In genomic region chr7:19321925-19322470, GRCh38 we compare ENCODE assay signal across 24 cellular contexts.
DNase-seq lines count a peak whose midpoint lies in the region; ATAC-seq and TF ChIP-seq lines count a peak whose summit lies in the region.
"Had no signal": no experiment of that assay in that cellular context is flagged by ENCODE, and none has a peak within 500 bp of the region (broad histone marks: within the 10 kb centered on the region; RNA-seq: fewer than 3 reads in every experiment).

No MANE protein-coding gene starts in this region.

- H3K27me3 Mint-ChIP-seq in osteocyte (ENCODE audit: unreplicated experiment), result no peaks in the 10 kb centered on the region
- H3K27me3 Mint-ChIP-seq: CD4-positive, alpha-beta memory T cell; IgD-negative memory B cell had no signal

- no peaks in the 10 kb centered on the region for H3K36me3 Mint-ChIP-seq in osteocyte (ENCODE audit: unreplicated experiment)
- H3K36me3 Mint-ChIP-seq: CD4-positive, alpha-beta memory T cell; IgD-negative memory B cell had no signal

- no peak overlapping the region for H3K4me3 Mint-ChIP-seq in osteocyte (ENCODE audit: unreplicated experiment)
- H3K4me3 Mint-ChIP-seq: CD4-positive, alpha-beta memory T cell; IgD-negative memory B cell had no signal

- intact Hi-C loops in posterior vena cava (cut with DNase I), result no loop called here

- H3K9me3 Mint-ChIP-seq in osteocyte (ENCODE audit: unreplicated experiment), result no peaks in the 10 kb centered on the region
- H3K9me3 Mint-ChIP-seq: IgD-negative memory B cell had no signal

- peaks cover 36% of the 10 kb centered on the region for H3K4me1 Mint-ChIP-seq in osteocyte (ENCODE audit: unreplicated experiment)
- H3K4me1 Mint-ChIP-seq: CD4-positive, alpha-beta memory T cell; IgD-negative memory B cell had no signal

- in situ Hi-C loops in astrocyte of the spinal cord (cut with HindIII; ENCODE audit: low sequenced_read_pairs), result no loop called here

- CTCF ChIA-PET in HEK293T (lab: Yijun Ruan, JAX), result interaction anchor here (0.6 kb wide), 1 partner anchor 77 kb away, joined by 3 read pairs; no protein-coding TSS in a partner anchor

- no peak overlapping the region for H3K4me3 ChIP-seq in astrocyte of the spinal cord (ENCODE audit: low read depth, low read length)
- H3K4me3 ChIP-seq: BLaER1 treated with 17β-estradiol and CSF1 and Interleukin-3, amounts not matched to agents 10 nM and 100 nM had no signal

- peak overlapping the region; percentile 76 for H3K27ac Mint-ChIP-seq in osteocyte (ENCODE audit: unreplicated experiment)
- H3K27ac Mint-ChIP-seq: CD4-positive, alpha-beta memory T cell; IgD-negative memory B cell had no signal

- POLR2A ChIA-PET in HEK293T (lab: Yijun Ruan, JAX), result no interaction called here

- no peak for DNase-seq in HEK293T (ENCODE audit: extremely low spot score)
- peak; percentile 52 for DNase-seq in astrocyte of the spinal cord (ENCODE audit: low read depth, low spot score)
- DNase-seq in left kidney (ENCODE audit: low read depth, low spot score), result peak; percentile 5
- DNase-seq in osteocyte (ENCODE audit: extremely low spot score, unreplicated experiment), result no peak
- no peak for DNase-seq in stimulated activated CD8-positive, alpha-beta memory T cell treated with anti-CD3 and anti-CD28 coated beads, Interleukin-4, amount 100 ng/mL, for 48 hours
- DNase-seq in posterior vena cava (ENCODE audit: low spot score), result no peak
- DNase-seq in hippocampal formation (lab: John Stamatoyannopoulos, UW), result no peak
- DNase-seq: AML-193; CD4-positive, alpha-beta memory T cell; COR-L47; DMS53; GOT3; HCEC 1CT; NCI-H1092; NCI-H1417 treated with DMSO at 0.1 percent for 48 hours; NCI-H187 treated with DMSO at 0.1 percent for 48 hours; NCI-H2171 treated with DMSO at 0.1 percent for 48 hours; NCI-H345; NCI-H510A treated with DMSO at 0.1 percent for 48 hours; NCI-H774; PC-3 had no signal

- ATAC-seq in GM19467 (IDR thresholded peaks at IDR 0.05; ENCODE audit: unreplicated experiment), result no peak
- ATAC-seq: PC-3 had no signal

- no peak for TF ChIP-seq CTCF in astrocyte of the spinal cord (IDR thresholded peaks at IDR 0.05; ENCODE audit: low read depth, low read length)
- TF ChIP-seq CTCF in osteocyte (IDR thresholded peaks at IDR 0.05), result no peak

TF ChIP-seq in HEK293T, 16 proteins besides CTCF, POLR2A, EP300 and RAD21:
- TF ChIP-seq L3MBTL2 (conservative IDR thresholded peaks at IDR 0.05), result no peak
- no peak for TF ChIP-seq ELF4 (IDR thresholded peaks at IDR 0.05)
- no peak for TF ChIP-seq FOXA1 (IDR thresholded peaks at IDR 0.05)
- TF ChIP-seq NFRKB (IDR thresholded peaks at IDR 0.05), result no peak
- TF ChIP-seq PKNOX1 (IDR thresholded peaks at IDR 0.05), result 0 out of 2 replicates have a peak, but pooled peaks have one; percentile 20
- TF ChIP-seq FOXM1 (IDR thresholded peaks at IDR 0.05; ENCODE audit: borderline replicate concordance), result no peak

Comparison
In these comparisons a context has a peak if more than half of its experiments do, and no peak if none do; other contexts are left out.
1. DNase-seq: peak in astrocyte of the spinal cord (single experiment) and left kidney (single experiment); none in HEK293T (single experiment), osteocyte (single experiment), stimulated activated CD8-positive, alpha-beta memory T cell treated with anti-CD3 and anti-CD28 coated beads, Interleukin-4, amount 100 ng/mL, for 48 hours (single experiment), posterior vena cava (single experiment) and hippocampal formation (0 of 2).